ENCODE assay signal across 11 cellular contexts in the genomic region with DNA sequence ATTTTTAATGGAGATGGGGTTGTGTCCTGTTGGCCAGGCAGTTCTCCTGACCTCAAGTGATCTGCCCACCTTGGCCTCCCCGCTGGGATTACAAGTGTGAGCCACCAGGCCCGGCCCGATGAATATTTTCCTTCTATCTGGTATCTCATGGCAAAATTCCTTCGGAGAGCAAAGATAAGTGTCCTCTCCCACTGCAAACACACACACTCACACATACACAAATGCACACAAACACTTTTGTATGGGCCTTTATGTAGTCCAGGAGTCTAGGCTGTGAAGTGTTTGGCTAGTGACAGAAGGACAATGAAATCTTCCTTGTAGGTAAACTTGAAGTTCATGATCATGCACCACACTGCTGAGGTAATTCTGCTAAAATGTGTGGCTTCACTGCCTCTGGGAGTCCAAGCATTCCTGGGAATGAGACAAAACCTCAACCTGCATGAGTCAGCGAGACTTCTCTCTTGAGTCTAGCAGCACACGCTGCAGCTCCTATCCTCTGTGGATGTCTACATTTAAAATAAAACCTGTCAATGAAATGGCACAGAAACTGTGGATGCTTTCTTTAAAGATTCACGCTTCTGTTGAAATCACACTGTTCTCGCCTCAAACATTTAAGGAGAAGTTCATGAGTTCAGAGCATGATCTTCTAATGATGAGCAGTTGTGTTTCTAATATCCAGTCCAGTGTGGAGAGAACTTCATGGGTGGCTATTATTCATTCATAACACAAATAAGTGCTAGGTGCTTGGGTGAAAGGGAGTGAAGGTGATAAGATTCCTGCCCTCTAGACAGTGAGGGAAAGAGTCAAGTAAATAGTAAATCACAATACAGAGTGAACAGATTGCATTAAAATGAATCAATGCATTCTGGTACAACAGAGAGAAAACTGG.
DNase-seq lines count a peak whose midpoint lies in the region; ATAC-seq and TF ChIP-seq lines count a peak whose summit lies in the region.
"Had no signal": no experiment of that assay in that cellular context is flagged by ENCODE, and none has a peak within 500 bp of the region (broad histone marks: within the 10 kb centered on the region; RNA-seq: fewer than 3 reads in every experiment).

No MANE protein-coding gene starts in this region.

- no peak for TF ChIP-seq CTCF in epithelial cell of proximal tubule (conservative IDR thresholded peaks at IDR 0.05; ENCODE audit: low read depth, low read length)
- no peak for TF ChIP-seq CTCF in osteocyte (IDR thresholded peaks at IDR 0.05)

- ATAC-seq in HG02678 (IDR thresholded peaks at IDR 0.05; ENCODE audit: unreplicated experiment) (no peak), HG02759 (IDR thresholded peaks at IDR 0.05; ENCODE audit: unreplicated experiment) (no peak)
- no peak for ATAC-seq in activated naive CD4-positive, alpha-beta T cell treated with anti-CD3 and anti-CD28 coated beads, Interleukin-2, amount 50 U/mL, for 72 hours

- peaks cover 90% of the 10 kb centered on the region for H3K4me1 Mint-ChIP-seq in osteocyte (ENCODE audit: unreplicated experiment)
- H3K4me1 Mint-ChIP-seq: activated CD4-positive, alpha-beta T cell treated with anti-CD3 and anti-CD28 coated beads, Interleukin-2, amount 10 ng/mL, durations not matched to agents 24 days and 14 days had no signal

- no peak overlapping the region for H3K4me3 ChIP-seq in epithelial cell of proximal tubule (ENCODE audit: low read depth, low read length)
- H3K4me3 ChIP-seq: prostate gland had no signal

- H3K4me3 Mint-ChIP-seq in osteocyte (ENCODE audit: unreplicated experiment): no peak overlapping the region
- H3K4me3 Mint-ChIP-seq: activated CD4-positive, alpha-beta T cell treated with anti-CD3 and anti-CD28 coated beads, Interleukin-2, amount 10 ng/mL, durations not matched to agents 24 days and 14 days had no signal

- peaks cover 35% of the 10 kb centered on the region for H3K36me3 Mint-ChIP-seq in osteocyte (ENCODE audit: unreplicated experiment)
- no peaks in the 10 kb centered on the region for H3K36me3 Mint-ChIP-seq in activated naive CD4-positive, alpha-beta T cell treated with anti-CD3 and anti-CD28 coated beads, Interleukin-2, amount 50 U/mL, for 72 hours

- H3K27ac Mint-ChIP-seq in osteocyte (ENCODE audit: unreplicated experiment): peak overlapping the region; percentile 80
- no peak overlapping the region for H3K27ac Mint-ChIP-seq in activated naive CD4-positive, alpha-beta T cell treated with anti-CD3 and anti-CD28 coated beads, Interleukin-2, amount 50 U/mL, for 72 hours
- H3K27ac Mint-ChIP-seq: activated CD4-positive, alpha-beta T cell treated with anti-CD3 and anti-CD28 coated beads, Interleukin-2, amount 10 ng/mL, durations not matched to agents 24 days and 14 days had no signal

- no peaks in the 10 kb centered on the region for H3K27me3 Mint-ChIP-seq in osteocyte (ENCODE audit: unreplicated experiment)

- DNase-seq in ELF-1 (ENCODE audit: low read depth, low spot score): peak; percentile 11
- DNase-seq in RKO (ENCODE audit: low spot score): peak; percentile 76
- peak; percentile 96 for DNase-seq in epithelial cell of proximal tubule (ENCODE audit: low read depth)
- DNase-seq in osteocyte (ENCODE audit: extremely low spot score, unreplicated experiment): no peak
- DNase-seq in DMS79 (lab: John Stamatoyannopoulos, UW): no peak
- DNase-seq in activated naive CD4-positive, alpha-beta T cell treated with anti-CD3 and anti-CD28 coated beads, Interleukin-2, amount 50 U/mL, for 72 hours (ENCODE audit: low spot score in 2 of 2): no peak
- DNase-seq: activated CD4-positive, alpha-beta T cell treated with anti-CD3 and anti-CD28 coated beads, Interleukin-2, amount 10 ng/mL, durations not matched to agents 24 days and 14 days; anterior cingulate cortex had no signal

- no peaks in the 10 kb centered on the region for H3K9me3 Mint-ChIP-seq in osteocyte (ENCODE audit: unreplicated experiment)
- H3K9me3 Mint-ChIP-seq in activated naive CD4-positive, alpha-beta T cell treated with anti-CD3 and anti-CD28 coated beads, Interleukin-2, amount 50 U/mL, for 72 hours: no peaks in the 10 kb centered on the region
- H3K9me3 Mint-ChIP-seq: activated CD4-positive, alpha-beta T cell treated with anti-CD3 and anti-CD28 coated beads, Interleukin-2, amount 10 ng/mL, durations not matched to agents 24 days and 14 days had no signal

Comparison
In these comparisons a context has a peak if more than half of its experiments do, and no peak if none do; other contexts are left out.
1. DNase-seq: peak in ELF-1 (single experiment), RKO (single experiment) and epithelial cell of proximal tubule (single experiment); none in osteocyte (single experiment), DMS79 (single experiment) and activated naive CD4-positive, alpha-beta T cell treated with anti-CD3 and anti-CD28 coated beads, Interleukin-2, amount 50 U/mL, for 72 hours (0 of 2).